ENCODE assay signal across 17 cellular contexts in genomic region chr3:158830391-158830790, GRCh38. TPM values are rescaled to one million over a fixed set of nuclear protein-coding genes. Genes with fewer than 3 reads are reported as not detected.
DNase-seq lines count a peak whose midpoint lies in the region; ATAC-seq and TF ChIP-seq lines count a peak whose summit lies in the region.
"Had no signal": no experiment of that assay in that cellular context is flagged by ENCODE, and none has a peak within 500 bp of the region (broad histone marks: within the 10 kb centered on the region; RNA-seq: fewer than 3 reads in every experiment).

No MANE protein-coding gene starts in this region.

- no peak overlapping the region for H3K18ac ChIP-seq in mesendoderm (ENCODE audit: low read length)

- no peak overlapping the region for H3K9ac ChIP-seq in mesendoderm (ENCODE audit: low read length)

- no peak overlapping the region for H4K5ac ChIP-seq in mesendoderm (ENCODE audit: low read length)

- no peak overlapping the region for H3K23ac ChIP-seq in mesendoderm (ENCODE audit: low read length)

- H3K27ac Mint-ChIP-seq in activated T-helper 17 cell treated with anti-CD3 and anti-CD28 coated beads, Interleukin-2, amount 50 U/mL, for 72 hours = peak overlapping the region; percentile 72
- H3K27ac Mint-ChIP-seq: B cell had no signal

- H3K9me3 ChIP-seq in right lobe of liver = no peaks in the 10 kb centered on the region
- H3K9me3 ChIP-seq: Caco-2, gastroesophageal sphincter, Peyer's patch had no signal

- H3K27me3 ChIP-seq in right lobe of liver (no peaks in the 10 kb centered on the region), mesendoderm (ENCODE audit: insufficient read depth, low read length, poor library complexity) (no peaks in the 10 kb centered on the region)
- H3K27me3 ChIP-seq: gastroesophageal sphincter, Peyer's patch had no signal

- no peaks in the 10 kb centered on the region for H3K79me2 ChIP-seq in mesendoderm (ENCODE audit: control insufficient read depth, insufficient read depth, low read length)

- H3K36me3 Mint-ChIP-seq in activated T-helper 17 cell treated with anti-CD3 and anti-CD28 coated beads, Interleukin-2, amount 50 U/mL, for 72 hours (ENCODE audit: low read depth) = peaks cover 59% of the 10 kb centered on the region

- no peaks in the 10 kb centered on the region for H3K27me3 Mint-ChIP-seq in activated T-helper 17 cell treated with anti-CD3 and anti-CD28 coated beads, Interleukin-2, amount 50 U/mL, for 72 hours
- H3K27me3 Mint-ChIP-seq: B cell had no signal

- H2BK120ac ChIP-seq in mesendoderm (ENCODE audit: low read depth, low read length) = no peak overlapping the region

- H3K36me3 ChIP-seq in right lobe of liver (peaks cover 0 to 24% (median 0%) of the 10 kb centered on the region in 4 donors), mesendoderm (ENCODE audit: control insufficient read depth, insufficient read depth, low read length) (no peaks in the 10 kb centered on the region)

- no peak overlapping the region for H4K8ac ChIP-seq in mesendoderm (ENCODE audit: low read depth, low read length)

- H3K9me3 Mint-ChIP-seq in activated T-helper 17 cell treated with anti-CD3 and anti-CD28 coated beads, Interleukin-2, amount 50 U/mL, for 72 hours = no peaks in the 10 kb centered on the region

- intact Hi-C loops in right lobe of liver (cut with DNase I) = no loop called here

- TF ChIP-seq POLR2A in right lobe of liver (IDR thresholded peaks at IDR 0.05) = no peak

- DNase-seq in EL = peak; percentile 30
- DNase-seq in HS-5 (ENCODE audit: low read depth) = peak; percentile 61
- DNase-seq in foreskin fibroblast = peak; percentile 33 to 58
- DNase-seq in right lobe of liver = no peak
- DNase-seq in mesendoderm = no peak
- DNase-seq: activated CD8-positive, alpha-beta memory T cell treated with anti-CD3 and anti-CD28 coated beads for 24 hours; Caco-2; dermis blood vessel endothelial cell; KBM-7; NCI-H1930; nucleus accumbens; Peyer's patch; T1000 had no signal

- peak; percentile 85 for ATAC-seq in activated T-helper 17 cell treated with anti-CD3 and anti-CD28 coated beads, Interleukin-2, amount 50 U/mL, for 72 hours (replicated peaks)
- ATAC-seq in GM18861 (IDR thresholded peaks at IDR 0.05; ENCODE audit: unreplicated experiment) = no peak
- no peak for ATAC-seq in right lobe of liver
- ATAC-seq: gastroesophageal sphincter had no signal

- no peaks in the 10 kb centered on the region for H3K4me1 ChIP-seq in right lobe of liver
- no peaks in the 10 kb centered on the region for H3K4me1 ChIP-seq in mesendoderm (ENCODE audit: control insufficient read depth, low read depth, low read length)
- H3K4me1 ChIP-seq: Caco-2, gastroesophageal sphincter, Peyer's patch had no signal

- 91% methylated on average over 4 of the region's 4 CpGs for WGBS in right lobe of liver (ENCODE audit: insufficient coverage, low coverage, low lambda C conversion rate, missing lambda C conversion rate)
- no CpG with 5 or more reads among the region's 4 CpGs for WGBS in mesendoderm (ENCODE audit: extremely low coverage, insufficient coverage, low lambda C conversion rate)

- no peak overlapping the region for H2BK5ac ChIP-seq in mesendoderm (ENCODE audit: low read length)

- H3K27ac ChIP-seq in right lobe of liver (no peak overlapping the region), mesendoderm (ENCODE audit: low read depth, low read length) (no peak overlapping the region)
- H3K27ac ChIP-seq: gastroesophageal sphincter, Peyer's patch had no signal

- peaks cover 9% of the 10 kb centered on the region for H3K4me1 Mint-ChIP-seq in activated T-helper 17 cell treated with anti-CD3 and anti-CD28 coated beads, Interleukin-2, amount 50 U/mL, for 72 hours
- H3K4me1 Mint-ChIP-seq: B cell had no signal

- no peaks in the 10 kb centered on the region for H3K79me1 ChIP-seq in mesendoderm (ENCODE audit: low read length)

- no peak overlapping the region for H3K4me2 ChIP-seq in mesendoderm (ENCODE audit: low read length)

- H3K56ac ChIP-seq in mesendoderm (ENCODE audit: low read length) = no peak overlapping the region

- no peak overlapping the region for H2AK5ac ChIP-seq in mesendoderm (ENCODE audit: low read length)

- H2BK15ac ChIP-seq in mesendoderm (replicated peaks; ENCODE audit: low read depth) = no peak overlapping the region

- H3K4me3 ChIP-seq in foreskin fibroblast (ENCODE audit: low read depth in 1 of 2, low read length in 2 of 2) = no peak overlapping the region
- no peak overlapping the region for H3K4me3 ChIP-seq in right lobe of liver
- H3K4me3 ChIP-seq in mesendoderm (ENCODE audit: low read length) = no peak overlapping the region
- H3K4me3 ChIP-seq: gastroesophageal sphincter, Peyer's patch had no signal

- H3K4me3 Mint-ChIP-seq in activated T-helper 17 cell treated with anti-CD3 and anti-CD28 coated beads, Interleukin-2, amount 50 U/mL, for 72 hours = no peak overlapping the region
- H3K4me3 Mint-ChIP-seq: B cell had no signal

- H3K4ac ChIP-seq in mesendoderm (ENCODE audit: low read depth, low read length) = no peak overlapping the region

- TF ChIP-seq CTCF in foreskin fibroblast (IDR thresholded peaks at IDR 0.05; ENCODE audit: low read depth, low read length) = no peak
- no peak for TF ChIP-seq CTCF in right lobe of liver (IDR thresholded peaks at IDR 0.05)

RNA-seq across cellular contexts. Expression of gene MFSD1, which starts 28.5 kb away (rescaled TPM):
- total RNA-seq in activated T-helper 17 cell treated with anti-CD3 and anti-CD28 coated beads, Interleukin-2, amount 50 U/mL, for 72 hours = 10 to 100 TPM; 14.8 to 28.3 TPM
- total RNA-seq in right lobe of liver = 10 to 100 TPM; 25.3 to 38.5 (median 35.3) TPM
- 6.1 TPM for polyA plus RNA-seq in mesendoderm (2013, experiment 1 of 2)
- polyA plus RNA-seq in mesendoderm (2013, experiment 2 of 2) = 6.3 TPM

Comparison
In these comparisons a context has a peak if more than half of its experiments do, and no peak if none do; other contexts are left out.
1. DNase-seq: peak in EL (single experiment), HS-5 (single experiment) and foreskin fibroblast (2 of 2); none in right lobe of liver (0 of 3) and mesendoderm (single experiment).